ENCODE assay signal across 9 cellular contexts in the genomic region with DNA sequence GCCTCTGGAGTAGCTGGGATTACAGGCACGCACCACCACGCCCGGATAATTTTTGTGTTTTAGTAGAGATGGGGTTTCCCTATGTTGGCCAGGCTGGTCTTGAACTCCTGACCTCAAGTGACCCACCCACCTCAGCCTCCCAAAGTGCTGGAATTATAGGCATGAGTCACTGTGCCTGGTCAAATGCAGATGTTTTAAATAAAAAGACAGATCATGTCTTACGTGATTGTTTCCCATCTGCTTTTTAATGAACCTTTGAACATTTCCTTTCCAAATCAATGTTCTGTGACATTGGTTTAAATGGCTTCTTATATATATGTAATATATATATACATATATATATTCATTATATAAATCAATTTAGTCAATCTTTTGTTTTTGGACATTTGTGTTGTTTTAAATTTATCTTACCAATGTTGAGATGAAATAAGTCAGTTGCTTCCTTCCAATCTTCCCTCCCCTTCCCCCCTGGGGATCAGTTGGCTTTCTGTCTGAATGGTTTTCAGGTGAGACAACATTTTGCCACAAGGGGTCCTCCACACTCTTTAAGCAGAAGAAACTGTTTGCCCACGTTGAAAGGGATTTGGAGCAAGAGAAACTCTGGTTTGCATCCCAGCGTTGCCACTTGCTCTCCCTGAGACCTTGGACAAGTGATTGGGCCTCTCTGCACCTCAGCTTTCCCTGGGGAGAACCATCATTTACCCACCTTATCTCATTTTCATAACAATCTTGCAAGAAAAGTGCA. TPM values are rescaled to one million over a fixed set of nuclear protein-coding genes. Genes with fewer than 3 reads are reported as not detected.
DNase-seq lines count a peak whose midpoint lies in the region; ATAC-seq and TF ChIP-seq lines count a peak whose summit lies in the region.
"Had no signal": no experiment of that assay in that cellular context is flagged by ENCODE, and none has a peak within 500 bp of the region (broad histone marks: within the 10 kb centered on the region; RNA-seq: fewer than 3 reads in every experiment).

No MANE protein-coding gene starts in this region.

- TF ChIP-seq CTCF in astrocyte of the cerebellum (IDR thresholded peaks at IDR 0.05; ENCODE audit: low read depth, low read length, missing control alignments), result peak; percentile 13

- no peak overlapping the region for H2AK5ac ChIP-seq in neuronal stem cell (ENCODE audit: low read depth, low read length)

- no peak overlapping the region for H3K27ac ChIP-seq in neuronal stem cell (replicated peaks; ENCODE audit: low read length)

- H2BK12ac ChIP-seq in neuronal stem cell (ENCODE audit: low read length), result no peak overlapping the region

- no peak overlapping the region for H2BK120ac ChIP-seq in neuronal stem cell (ENCODE audit: low read depth, low read length)

- no peaks in the 10 kb centered on the region for H3K79me1 ChIP-seq in neuronal stem cell (ENCODE audit: low read depth, low read length)

- no peak overlapping the region for H2AFZ ChIP-seq in neuronal stem cell (ENCODE audit: low read length)

- no peaks in the 10 kb centered on the region for H3K9me3 ChIP-seq in neuronal stem cell (replicated peaks in 1 of 2; ENCODE audit: control insufficient read depth in 2 of 2, insufficient read depth in 1 of 2, low read depth in 1 of 2, low read length in 2 of 2)

- no peak overlapping the region for H3K9ac ChIP-seq in neuronal stem cell (ENCODE audit: low read depth, low read length, poor library complexity)

- H3K4me1 ChIP-seq in neuronal stem cell (ENCODE audit: control insufficient read depth in 2 of 2, insufficient read depth in 1 of 2, low read depth in 1 of 2, low read length in 2 of 2), result no peaks in the 10 kb centered on the region

- no peak overlapping the region for H3K4me2 ChIP-seq in neuronal stem cell (ENCODE audit: insufficient read depth, low read length, poor library complexity, severe bottlenecking)

- H3K4me3 Mint-ChIP-seq in activated T-cell treated with anti-CD3 and anti-CD28 coated beads, Interleukin-2, amount 50 U/mL, for 4 hours, result no peak overlapping the region
- H3K4me3 Mint-ChIP-seq: naive thymus-derived CD4-positive, alpha-beta T cell had no signal

- H3K4ac ChIP-seq in neuronal stem cell (ENCODE audit: low read length), result no peak overlapping the region

- no peak overlapping the region for H3K14ac ChIP-seq in neuronal stem cell (ENCODE audit: low read length)

- H3K36me3 ChIP-seq in neuronal stem cell (replicated peaks in 1 of 2; ENCODE audit: control insufficient read depth in 2 of 2, insufficient read depth in 2 of 2, low read length in 2 of 2), result no peaks in the 10 kb centered on the region

- no peaks in the 10 kb centered on the region for H3K27me3 ChIP-seq in neuronal stem cell (ENCODE audit: control insufficient read depth in 3 of 3, insufficient read depth in 3 of 3, low read depth in 1 of 3, low read length in 3 of 3)

- no peak overlapping the region for H3K23ac ChIP-seq in neuronal stem cell (ENCODE audit: low read depth, low read length, poor library complexity)

- no peak overlapping the region for H2BK15ac ChIP-seq in neuronal stem cell (ENCODE audit: low read length)

- H3K4me3 ChIP-seq in astrocyte of the cerebellum (ENCODE audit: low read depth, low read length), result no peak overlapping the region
- no peak overlapping the region for H3K4me3 ChIP-seq in neuronal stem cell (ENCODE audit: low read length in 2 of 2)

- in situ Hi-C loops in astrocyte of the cerebellum (cut with HindIII; ENCODE audit: low sequenced_read_pairs), result no loop called here

- H4K91ac ChIP-seq in neuronal stem cell (ENCODE audit: low read depth, low read length, poor library complexity), result no peak overlapping the region

- H3K4me1 Mint-ChIP-seq in activated T-cell treated with anti-CD3 and anti-CD28 coated beads, Interleukin-2, amount 50 U/mL, for 4 hours (ENCODE audit: low read depth), result no peaks in the 10 kb centered on the region
- H3K4me1 Mint-ChIP-seq: naive thymus-derived CD4-positive, alpha-beta T cell had no signal

- DNase-seq in NCI-H1436 (lab: John Stamatoyannopoulos, UW) (peak; percentile 60), NCI-H1436 treated with DMSO at 0.1 percent for 48 hours (lab: John Stamatoyannopoulos, UW) (no peak), NCI-H128 (lab: John Stamatoyannopoulos, UW; ENCODE audit: unreplicated experiment) (peak; percentile 60), astrocyte of the cerebellum (ENCODE audit: low read depth) (no peak), neuronal stem cell (ENCODE audit: low spot score) (peak; percentile 51), GOT3 (lab: John Stamatoyannopoulos, UW) (no peak)
- DNase-seq in activated T-cell treated with anti-CD3 and anti-CD28 coated beads, Interleukin-2, amount 50 U/mL, for 4 hours, result no peak
- DNase-seq: naive thymus-derived CD4-positive, alpha-beta T cell had no signal

- peaks cover 17% of the 10 kb centered on the region for H3K27me3 Mint-ChIP-seq in activated T-cell treated with anti-CD3 and anti-CD28 coated beads, Interleukin-2, amount 50 U/mL, for 4 hours (ENCODE audit: low read depth)

- no peak overlapping the region for H3K18ac ChIP-seq in neuronal stem cell (ENCODE audit: low read length)

- no peaks in the 10 kb centered on the region for H3K36me3 Mint-ChIP-seq in activated T-cell treated with anti-CD3 and anti-CD28 coated beads, Interleukin-2, amount 50 U/mL, for 4 hours (ENCODE audit: insufficient read depth)
- H3K36me3 Mint-ChIP-seq: naive thymus-derived CD4-positive, alpha-beta T cell had no signal

- no peak for ATAC-seq in activated T-cell treated with anti-CD3 and anti-CD28 coated beads, Interleukin-2, amount 50 U/mL, for 4 hours
- no peak for ATAC-seq in HG02623 (IDR thresholded peaks at IDR 0.05; ENCODE audit: unreplicated experiment)
- ATAC-seq: naive thymus-derived CD4-positive, alpha-beta T cell had no signal

- no CpG with 5 or more reads among the region's 6 CpGs for WGBS in neuronal stem cell (ENCODE audit: extremely low coverage in 2 of 2, insufficient read length in 2 of 2, insufficient replicate concordance in 1 of 2), 2 donors

- no peaks in the 10 kb centered on the region for H3K9me3 Mint-ChIP-seq in activated T-cell treated with anti-CD3 and anti-CD28 coated beads, Interleukin-2, amount 50 U/mL, for 4 hours

- no peak overlapping the region for H4K8ac ChIP-seq in neuronal stem cell (ENCODE audit: low read depth, low read length)

- H2BK5ac ChIP-seq in neuronal stem cell (ENCODE audit: low read length), result no peak overlapping the region

RNA-seq across cellular contexts. Expression of a gene that starts 47.6 kb away (rescaled TPM):
- 11.9 TPM for polyA plus RNA-seq in neuronal stem cell (2013, experiment 1 of 2)
- 11.5 TPM for polyA plus RNA-seq in neuronal stem cell (2013, experiment 2 of 2)
- total RNA-seq in activated T-cell treated with anti-CD3 and anti-CD28 coated beads, Interleukin-2, amount 50 U/mL, for 4 hours, result 100 to 1,000 TPM; 145 to 156 (median 146) TPM

Comparison
In these comparisons a context has a peak if more than half of its experiments do, and no peak if none do; other contexts are left out.
1. DNase-seq: peak in NCI-H1436 (single experiment), NCI-H128 (single experiment) and neuronal stem cell (single experiment); none in NCI-H1436 treated with DMSO at 0.1 percent for 48 hours (single experiment), astrocyte of the cerebellum (single experiment), activated T-cell treated with anti-CD3 and anti-CD28 coated beads, Interleukin-2, amount 50 U/mL, for 4 hours (single experiment) and GOT3 (single experiment).